In the genomic region with DNA sequence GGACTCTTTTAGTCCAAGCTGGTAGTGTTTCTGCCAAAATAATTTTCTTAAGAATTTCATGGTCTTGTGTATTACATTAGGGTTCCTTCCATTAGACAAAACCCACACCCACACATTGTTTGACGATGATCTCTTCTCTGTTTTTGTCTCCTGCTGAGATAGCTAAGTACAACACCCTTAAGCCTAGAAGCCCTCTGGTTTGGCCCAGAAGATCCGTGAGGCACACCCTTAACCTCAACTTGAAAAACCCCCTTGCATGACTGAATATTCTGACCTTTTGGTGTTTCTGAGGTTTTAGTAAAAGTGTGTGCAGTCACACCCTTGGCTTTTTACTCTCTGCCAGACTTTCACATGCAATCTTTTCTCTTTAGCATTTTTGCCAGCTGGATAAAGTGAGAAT, we compare ENCODE assay signal across 14 cellular contexts. TPM values are rescaled to one million over a fixed set of nuclear protein-coding genes. Genes with fewer than 3 reads are reported as not detected.
DNase-seq lines count a peak whose midpoint lies in the region; ATAC-seq and TF ChIP-seq lines count a peak whose summit lies in the region.
"Had no signal": no experiment of that assay in that cellular context is flagged by ENCODE, and none has a peak within 500 bp of the region (broad histone marks: within the 10 kb centered on the region; RNA-seq: fewer than 3 reads in every experiment).

No MANE protein-coding gene starts in this region.

- H3K9me3 ChIP-seq in vagina: no peaks in the 10 kb centered on the region

- H3K27ac Mint-ChIP-seq in Calu3 (ENCODE audit: unreplicated experiment): no peak overlapping the region

- peak overlapping the region; percentile 37 for H3K4me3 Mint-ChIP-seq in Calu3 (ENCODE audit: low read depth, unreplicated experiment)

- no TSS peak for BruUV-seq in Calu3 (replicated peaks; lab: Mats Ljungman, UMichigan)

- CTCF ChIA-PET in Calu3 (lab: Charles Lee): interaction anchor here (1.6 kb wide), 1 partner anchor 30 kb away, joined by 3 read pairs; the partner anchor contains the start of gene ERCC6

- H3K27me3 Mint-ChIP-seq in Calu3 (ENCODE audit: unreplicated experiment): peaks cover 13% of the 10 kb centered on the region

- DNase-seq in Calu3: no peak
- peak; percentile 43 for DNase-seq in LHCN-M2 (ENCODE audit: low read depth)
- DNase-seq in fibroblast of mammary gland (ENCODE audit: low read depth): peak; percentile 75
- DNase-seq in amniotic stem cell (lab: John Stamatoyannopoulos, UW): no peak
- DNase-seq in NCI-H2081 treated with DMSO at 0.1 percent for 48 hours (lab: John Stamatoyannopoulos, UW): no peak
- no peak for DNase-seq in cerebellum (ENCODE audit: low spot score)
- no peak for DNase-seq in vagina (ENCODE audit: extremely low spot score in 2 of 2)
- DNase-seq: activated CD8-positive, alpha-beta memory T cell treated with anti-CD3 and anti-CD28 coated beads, Interleukin-2, amount 50 U/mL, for 48 hours; Caco-2; effector memory CD4-positive, alpha-beta T cell; islet precursor cell; NCI-H510A treated with DMSO at 0.1 percent for 48 hours had no signal

- H3K4me1 Mint-ChIP-seq in Calu3 (ENCODE audit: low read depth, unreplicated experiment): peaks cover 11% of the 10 kb centered on the region

- no peaks in the 10 kb centered on the region for H3K9me3 Mint-ChIP-seq in Calu3 (ENCODE audit: low read depth, unreplicated experiment)

- H3K36me3 ChIP-seq in vagina: no peaks in the 10 kb centered on the region

- H3K4me1 ChIP-seq in vagina: no peaks in the 10 kb centered on the region

- no peaks in the 10 kb centered on the region for H3K36me3 Mint-ChIP-seq in Calu3 (ENCODE audit: insufficient read depth, unreplicated experiment)

- no peak overlapping the region for H3K4me3 ChIP-seq in fibroblast of mammary gland (ENCODE audit: control insufficient read depth, low read depth, low read length)
- no peak overlapping the region for H3K4me3 ChIP-seq in vagina

- ATAC-seq in GM21360 (IDR thresholded peaks at IDR 0.05; ENCODE audit: unreplicated experiment): peak; percentile 61

- intact Hi-C loops in Calu3 (cut with micrococcal nuclease; ENCODE audit: unreplicated experiment) (no loop called here), vagina (cut with DNase I) (no loop called here)

- TF ChIP-seq CTCF in Calu3 (IDR thresholded peaks at IDR 0.05; ENCODE audit: unreplicated experiment): no peak
- no peak for TF ChIP-seq CTCF in fibroblast of mammary gland (conservative IDR thresholded peaks at IDR 0.05; ENCODE audit: control insufficient read depth, insufficient read depth, low read depth, low read length)
- TF ChIP-seq CTCF in vagina (IDR thresholded peaks at IDR 0.05): no peak

- no peak for TF ChIP-seq POLR2A in vagina (IDR thresholded peaks at IDR 0.05)

- H3K27ac ChIP-seq in vagina: no peak overlapping the region

- no peaks in the 10 kb centered on the region for H3K27me3 ChIP-seq in vagina

RNA-seq across cellular contexts. Expression of gene ERCC6, which starts 29.3 kb away (rescaled TPM):
- total RNA-seq in Calu3 (2022): 25.7 and 32.0 TPM in 2 replicates
- total RNA-seq in LHCN-M2 (2014; rRNA removed): 6.3 and 7.3 TPM in 2 replicates
- polyA plus RNA-seq in LHCN-M2 (2012): 8.8 TPM
- 44.9 TPM for total RNA-seq in cerebellum
- 15.2 TPM for total RNA-seq in vagina

RNA-seq across cellular contexts. Expression of gene SLC18A3, which starts 41.9 kb away (rescaled TPM):
- total RNA-seq in Calu3 (2022): not detected in 2 replicates
- total RNA-seq in LHCN-M2 (2014; rRNA removed): not detected in 2 replicates
- not detected for polyA plus RNA-seq in LHCN-M2 (2012)
- 3.4 TPM for total RNA-seq in cerebellum
- 0.49 TPM for total RNA-seq in vagina
- total RNA-seq: Caco-2, pulmonary artery endothelial cell had no signal

RNA-seq across cellular contexts. Expression of gene CHAT, which starts 45.6 kb away (rescaled TPM):
- not detected in 2 replicates for total RNA-seq in Calu3 (2022)
- not detected in 2 replicates for total RNA-seq in LHCN-M2 (2014; rRNA removed)
- not detected for polyA plus RNA-seq in LHCN-M2 (2012)
- 7.4 TPM for total RNA-seq in cerebellum
- not detected for total RNA-seq in vagina
- total RNA-seq: pulmonary artery endothelial cell had no signal

Comparison
In these comparisons a context has a peak if more than half of its experiments do, and no peak if none do; other contexts are left out.
1. DNase-seq: peak in LHCN-M2 (single experiment) and fibroblast of mammary gland (single experiment); none in Calu3 (single experiment), amniotic stem cell (single experiment), NCI-H2081 treated with DMSO at 0.1 percent for 48 hours (single experiment), cerebellum (single experiment) and vagina (0 of 2).